14 cellular contexts compared by ENCODE assay signal in genomic region chr3:186991470-186991869, GRCh38.
DNase-seq lines count a peak whose midpoint lies in the region; ATAC-seq and TF ChIP-seq lines count a peak whose summit lies in the region.
"Had no signal": no experiment of that assay in that cellular context is flagged by ENCODE, and none has a peak within 500 bp of the region (broad histone marks: within the 10 kb centered on the region; RNA-seq: fewer than 3 reads in every experiment).

No MANE protein-coding gene starts in this region.

- H3K9me3 Mint-ChIP-seq in activated CD8-positive, alpha-beta T cell treated with anti-CD3 and anti-CD28 coated beads for 36 hours = no peaks in the 10 kb centered on the region
- no peaks in the 10 kb centered on the region for H3K9me3 Mint-ChIP-seq in activated CD8-positive, alpha-beta T cell treated with anti-CD3 and anti-CD28 coated beads, Interleukin-2, amount 10 ng/mL, durations not matched to agents 7 days and 5 days (ENCODE audit: insufficient read depth)
- H3K9me3 Mint-ChIP-seq in endodermal cell = no peaks in the 10 kb centered on the region
- H3K9me3 Mint-ChIP-seq: brain, neural progenitor cell had no signal

- intact Hi-C loops in activated CD8-positive, alpha-beta T cell treated with anti-CD3 and anti-CD28 coated beads for 36 hours (cut with micrococcal nuclease) = no loop called here
- intact Hi-C loops in Panc1 (cut with micrococcal nuclease; ENCODE audit: unreplicated experiment) (no loop called here), gastrocnemius medialis (cut with DNase I; ENCODE audit: low total_unique reads) (no loop called here)

- H3K27me3 ChIP-seq in Panc1 (ENCODE audit: control insufficient read depth, insufficient read depth, low read length) (no peaks in the 10 kb centered on the region), endodermal cell (ENCODE audit: control insufficient read depth, insufficient read depth, low read length, poor library complexity, severe bottlenecking) (no peaks in the 10 kb centered on the region), gastrocnemius medialis (no peaks in the 10 kb centered on the region)
- H3K27me3 ChIP-seq: neural progenitor cell, sigmoid colon had no signal

- no TSS peak for BruUV-seq in Panc1 (replicated peaks; lab: Mats Ljungman, UMichigan)

- POLR2A ChIA-PET in activated CD8-positive, alpha-beta T cell treated with anti-CD3 and anti-CD28 coated beads for 36 hours (lab: Charles Lee) = no interaction called here
- POLR2A ChIA-PET in activated CD8-positive, alpha-beta T cell treated with anti-CD3 and anti-CD28 coated beads, Interleukin-2, amount 10 ng/mL, durations not matched to agents 7 days and 5 days (lab: Charles Lee) = no interaction called here
- POLR2A ChIA-PET in Panc1 (lab: Charles Lee) = no interaction called here

- H3K36me3 ChIP-seq in Panc1 (ENCODE audit: control insufficient read depth, insufficient read depth, low read length) (no peaks in the 10 kb centered on the region), endodermal cell (ENCODE audit: control insufficient read depth, insufficient read depth, low read length) (peaks cover 18% of the 10 kb centered on the region), gastrocnemius medialis (no peaks in the 10 kb centered on the region)
- H3K36me3 ChIP-seq: neural progenitor cell, sigmoid colon had no signal

- no peak for TF ChIP-seq CTCF in activated CD8-positive, alpha-beta T cell treated with anti-CD3 and anti-CD28 coated beads for 36 hours (IDR thresholded peaks at IDR 0.05)
- TF ChIP-seq CTCF in Panc1 (IDR thresholded peaks at IDR 0.05) (no peak), endodermal cell (conservative IDR thresholded peaks at IDR 0.05) (no peak), gastrocnemius medialis (IDR thresholded peaks at IDR 0.05 in 4 of 5, conservative IDR thresholded peaks at IDR 0.05 in 1 of 5) (no peak)

- H3K36me3 Mint-ChIP-seq in activated CD8-positive, alpha-beta T cell treated with anti-CD3 and anti-CD28 coated beads for 36 hours (ENCODE audit: low read depth) = peaks cover 19% of the 10 kb centered on the region
- H3K36me3 Mint-ChIP-seq in activated CD8-positive, alpha-beta T cell treated with anti-CD3 and anti-CD28 coated beads, Interleukin-2, amount 10 ng/mL, durations not matched to agents 7 days and 5 days (ENCODE audit: low read depth) = peaks cover 52% of the 10 kb centered on the region
- peaks cover 26% of the 10 kb centered on the region for H3K36me3 Mint-ChIP-seq in endodermal cell (ENCODE audit: low read depth)

- CTCF ChIA-PET in activated CD8-positive, alpha-beta T cell treated with anti-CD3 and anti-CD28 coated beads for 36 hours (lab: Charles Lee) = no interaction called here
- CTCF ChIA-PET in activated CD8-positive, alpha-beta T cell treated with anti-CD3 and anti-CD28 coated beads, Interleukin-2, amount 10 ng/mL, durations not matched to agents 7 days and 5 days (lab: Charles Lee) = interaction anchor here (1.6 kb wide), 1 partner anchor 173 kb away, joined by 4 read pairs; no protein-coding TSS in a partner anchor
- CTCF ChIA-PET in Panc1 (lab: Charles Lee) = no interaction called here

- H3K27ac ChIP-seq in Panc1 (ENCODE audit: low read length) (no peak overlapping the region), endodermal cell (ENCODE audit: low read depth, low read length) (no peak overlapping the region), gastrocnemius medialis (peak overlapping the region; percentile 29 to 66 (median 62))
- H3K27ac ChIP-seq: neural progenitor cell, sigmoid colon had no signal

- H3K4me3 Mint-ChIP-seq in activated CD8-positive, alpha-beta T cell treated with anti-CD3 and anti-CD28 coated beads for 36 hours = no peak overlapping the region
- H3K4me3 Mint-ChIP-seq in activated CD8-positive, alpha-beta T cell treated with anti-CD3 and anti-CD28 coated beads, Interleukin-2, amount 10 ng/mL, durations not matched to agents 7 days and 5 days = no peak overlapping the region
- H3K4me3 Mint-ChIP-seq in endodermal cell = no peak overlapping the region
- H3K4me3 Mint-ChIP-seq: brain, neural progenitor cell had no signal

- peaks cover 33% of the 10 kb centered on the region for H3K4me1 Mint-ChIP-seq in activated CD8-positive, alpha-beta T cell treated with anti-CD3 and anti-CD28 coated beads for 36 hours (ENCODE audit: low read depth)
- peaks cover 6% of the 10 kb centered on the region for H3K4me1 Mint-ChIP-seq in activated CD8-positive, alpha-beta T cell treated with anti-CD3 and anti-CD28 coated beads, Interleukin-2, amount 10 ng/mL, durations not matched to agents 7 days and 5 days (ENCODE audit: low read depth)
- peaks cover 18% of the 10 kb centered on the region for H3K4me1 Mint-ChIP-seq in endodermal cell
- H3K4me1 Mint-ChIP-seq: neural progenitor cell had no signal

- WGBS in endodermal cell (ENCODE audit: insufficient coverage in 1 of 2, insufficient read length in 1 of 2), 2 experiments = 98% methylated on average over 4 of the region's 4 CpGs; no CpG with 5 or more reads in 1 of the 2 experiments

- H3K4me3 ChIP-seq in Panc1 (ENCODE audit: low read depth in 2 of 2, low read length in 2 of 2) = no peak overlapping the region
- no peak overlapping the region for H3K4me3 ChIP-seq in endodermal cell (ENCODE audit: low read length)
- H3K4me3 ChIP-seq in gastrocnemius medialis = no peak overlapping the region
- H3K4me3 ChIP-seq: neural progenitor cell, sigmoid colon had no signal

- H3K9ac ChIP-seq in endodermal cell (ENCODE audit: extremely low read depth, low read length, poor library complexity, severe bottlenecking) = no peak overlapping the region
- H3K9ac ChIP-seq: neural progenitor cell had no signal

- ATAC-seq in activated CD8-positive, alpha-beta T cell treated with anti-CD3 and anti-CD28 coated beads for 36 hours = no peak
- ATAC-seq in activated CD8-positive, alpha-beta T cell treated with anti-CD3 and anti-CD28 coated beads, Interleukin-2, amount 10 ng/mL, durations not matched to agents 7 days and 5 days = no peak
- ATAC-seq in Panc1 (0 out of 2 replicates have a peak, but pooled peaks have one; percentile 20), gastrocnemius medialis (no peak), GM18520 (IDR thresholded peaks at IDR 0.05; ENCODE audit: unreplicated experiment) (no peak)

- H3K9me3 ChIP-seq in Panc1 (ENCODE audit: control insufficient read depth, insufficient read depth, low read depth, low read length) = no peaks in the 10 kb centered on the region
- no peaks in the 10 kb centered on the region for H3K9me3 ChIP-seq in endodermal cell (ENCODE audit: control insufficient read depth, low read length)
- H3K9me3 ChIP-seq in gastrocnemius medialis = no peaks in the 10 kb centered on the region
- H3K9me3 ChIP-seq: sigmoid colon had no signal

- H3K27me3 Mint-ChIP-seq in activated CD8-positive, alpha-beta T cell treated with anti-CD3 and anti-CD28 coated beads for 36 hours = no peaks in the 10 kb centered on the region
- no peaks in the 10 kb centered on the region for H3K27me3 Mint-ChIP-seq in activated CD8-positive, alpha-beta T cell treated with anti-CD3 and anti-CD28 coated beads, Interleukin-2, amount 10 ng/mL, durations not matched to agents 7 days and 5 days (ENCODE audit: low read depth)
- H3K27me3 Mint-ChIP-seq in endodermal cell (ENCODE audit: insufficient read depth) = no peaks in the 10 kb centered on the region
- H3K27me3 Mint-ChIP-seq: brain had no signal

- no peak for TF ChIP-seq POLR2A in gastrocnemius medialis (IDR thresholded peaks at IDR 0.05)

- peak overlapping the region; percentile 1 for H3K27ac Mint-ChIP-seq in activated CD8-positive, alpha-beta T cell treated with anti-CD3 and anti-CD28 coated beads for 36 hours
- H3K27ac Mint-ChIP-seq in activated CD8-positive, alpha-beta T cell treated with anti-CD3 and anti-CD28 coated beads, Interleukin-2, amount 10 ng/mL, durations not matched to agents 7 days and 5 days = no peak overlapping the region
- H3K27ac Mint-ChIP-seq in endodermal cell = peak overlapping the region; percentile 19
- H3K27ac Mint-ChIP-seq: neural progenitor cell had no signal

- DNase-seq in activated CD8-positive, alpha-beta T cell treated with anti-CD3 and anti-CD28 coated beads for 36 hours = no peak
- DNase-seq in activated CD8-positive, alpha-beta T cell treated with anti-CD3 and anti-CD28 coated beads, Interleukin-2, amount 10 ng/mL, durations not matched to agents 7 days and 5 days = no peak
- DNase-seq in Panc1 (ENCODE audit: low read depth, low spot score) (no peak), endodermal cell (no peak), gastrocnemius medialis (no peak), NAMALWA (ENCODE audit: low spot score) (no peak), amygdala (lab: John Stamatoyannopoulos, UW) (no peak)
- DNase-seq: 8988T; activated CD4-positive, alpha-beta T cell treated with anti-CD3 and anti-CD28 coated beads for 4 hours; NCI-H1417 treated with DMSO at 0.1 percent for 48 hours; sigmoid colon had no signal

- H3K4me1 ChIP-seq in Panc1 (ENCODE audit: control insufficient read depth, insufficient read depth, low read length) (no peaks in the 10 kb centered on the region), endodermal cell (ENCODE audit: control insufficient read depth, insufficient read depth, low read length) (no peaks in the 10 kb centered on the region), gastrocnemius medialis (peaks cover 22 to 26% of the 10 kb centered on the region in 2 donors)
- H3K4me1 ChIP-seq: neural progenitor cell, sigmoid colon had no signal

- in situ Hi-C loops in Panc1 (cut with HindIII; ENCODE audit: low pct_unique_long_range_greater_than_20kb, low sequenced_read_pairs) = no loop called here
- in situ Hi-C loops in gastrocnemius medialis (cut with MboI; ENCODE audit: low sequenced_read_pairs in 4 of 4) = no loop called here

Comparison
In these comparisons a context has a peak if more than half of its experiments do, and no peak if none do; other contexts are left out.
1. H3K27ac ChIP-seq: peak in gastrocnemius medialis (4 of 4); none in Panc1 (single experiment) and endodermal cell (single experiment).